ENCODE assay signal across 19 cellular contexts in the genomic region with DNA sequence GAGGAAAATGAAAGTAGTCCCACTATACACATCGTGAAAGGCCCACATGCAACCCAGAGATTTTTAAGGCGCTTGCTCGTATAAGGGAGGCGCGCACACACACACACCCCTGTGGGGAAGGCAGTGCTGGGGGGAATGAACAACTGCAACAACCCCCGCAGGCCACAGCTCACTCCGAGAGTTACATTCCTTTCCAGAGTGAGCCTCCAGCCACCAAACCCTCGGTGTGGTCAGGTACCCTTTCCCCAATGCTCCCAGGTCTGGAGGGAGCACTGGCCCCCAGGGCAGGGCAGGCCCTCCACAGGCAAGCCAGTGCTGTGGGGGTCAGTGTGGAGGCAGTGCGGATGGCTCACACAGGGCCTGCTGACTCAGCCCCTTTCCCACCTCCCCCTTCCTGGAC.
DNase-seq lines count a peak whose midpoint lies in the region; ATAC-seq, FAIRE-seq and TF ChIP-seq lines count a peak whose summit lies in the region.
"Had no signal": no experiment of that assay in that cellular context is flagged by ENCODE, and none has a peak within 500 bp of the region (broad histone marks: within the 10 kb centered on the region; RNA-seq: fewer than 3 reads in every experiment).

No MANE protein-coding gene starts in this region.

- no peak for TF ChIP-seq RAD21 in A549 (conservative IDR thresholded peaks at IDR 0.05 in 1 of 2, IDR thresholded peaks at IDR 0.05 in 1 of 2)

- no peaks in the 10 kb centered on the region for H4K20me1 ChIP-seq in H9 (ENCODE audit: control insufficient read depth, insufficient read depth, insufficient read length)

- H3K79me2 ChIP-seq in H9 (ENCODE audit: insufficient read depth, low read length): no peaks in the 10 kb centered on the region

- H3K79me1 ChIP-seq in H9 (ENCODE audit: insufficient read depth, low read depth, low read length, poor library complexity, severe bottlenecking): no peaks in the 10 kb centered on the region

- no peak overlapping the region for H3K27ac Mint-ChIP-seq in H9
- H3K27ac Mint-ChIP-seq: CD4-positive, alpha-beta memory T cell; HFFc6 had no signal

- H3K27me3 ChIP-seq in H9 (ENCODE audit: insufficient read depth, low read length): no peaks in the 10 kb centered on the region
- H3K27me3 ChIP-seq in esophagus muscularis mucosa: no peaks in the 10 kb centered on the region

- no peak overlapping the region for H4K8ac ChIP-seq in H9 (replicated peaks; ENCODE audit: insufficient read length, low read depth, low read length)

- FAIRE-seq in A549 (lab: Jason Lieb, UNC): no peak
- FAIRE-seq: G401.6, GM12892, GM19239 had no signal

- no peak overlapping the region for H2BK15ac ChIP-seq in H9 (ENCODE audit: low read depth, low read length)

- H3K4me1 Mint-ChIP-seq in H9: no peaks in the 10 kb centered on the region
- H3K4me1 Mint-ChIP-seq: CD4-positive, alpha-beta memory T cell had no signal

- H3K4me3 Mint-ChIP-seq in H9: no peak overlapping the region
- H3K4me3 Mint-ChIP-seq: CD4-positive, alpha-beta memory T cell; HFFc6 had no signal

- H3K9ac ChIP-seq in H9 (ENCODE audit: extremely low read depth, insufficient read length, low read length): no peak overlapping the region
- H3K9ac ChIP-seq: GM23248 had no signal

- H3K23ac ChIP-seq in H9 (ENCODE audit: insufficient read length, low read depth, low read length): no peak overlapping the region

- no peaks in the 10 kb centered on the region for H3K27me3 Mint-ChIP-seq in H9 (ENCODE audit: low read depth)

- TF ChIP-seq EP300 in A549 (IDR thresholded peaks at IDR 0.05): no peak
- no peak for TF ChIP-seq EP300 in esophagus muscularis mucosa (IDR thresholded peaks at IDR 0.05)

- DNase-seq in A549 (ENCODE audit: low read depth in 1 of 2, low spot score in 1 of 2) (no peak), H9 (no peak), esophagus muscularis mucosa (ENCODE audit: extremely low spot score) (peak; percentile 79), middle frontal gyrus (ENCODE audit: extremely low spot score, low spot score) (no peak), NCI-H187 (lab: John Stamatoyannopoulos, UW) (no peak), germinal center (ENCODE audit: low spot score) (no peak)
- DNase-seq: 8988T; C1 segment of cervical spinal cord; Calu3; CD4-positive, alpha-beta memory T cell; COR-L47; DMS153; DND-41; GM23248; HFFc6 had no signal

- peak overlapping the region; percentile 51 for H4K5ac ChIP-seq in H9 (ENCODE audit: insufficient read length, low read depth, low read length)

- no peak overlapping the region for H2BK120ac ChIP-seq in H9 (ENCODE audit: low read depth, low read length, poor library complexity, severe bottlenecking)

- no peaks in the 10 kb centered on the region for H3K36me3 Mint-ChIP-seq in H9 (ENCODE audit: insufficient read depth in 1 of 3, low read depth in 3 of 3)
- H3K36me3 Mint-ChIP-seq: CD4-positive, alpha-beta memory T cell had no signal

- H4K91ac ChIP-seq in H9 (ENCODE audit: insufficient read length, low read depth, low read length): no peak overlapping the region

- TF ChIP-seq CTCF in A549 (IDR thresholded peaks at IDR 0.05) (no peak), H9 (conservative IDR thresholded peaks at IDR 0.05) (no peak), esophagus muscularis mucosa (IDR thresholded peaks at IDR 0.05) (no peak)

- no peak for ATAC-seq in A549

- H2AK5ac ChIP-seq in H9 (ENCODE audit: insufficient read length, low read length): no peak overlapping the region

- H3K56ac ChIP-seq in H9 (ENCODE audit: insufficient read length, low read depth, low read length): no peak overlapping the region

- no peaks in the 10 kb centered on the region for H3K23me2 ChIP-seq in H9 (ENCODE audit: insufficient read length, low read depth, low read length, poor library complexity, severe bottlenecking)

- no peak overlapping the region for H3T11ph ChIP-seq in H9 (ENCODE audit: low read length)

- no peaks in the 10 kb centered on the region for H3K4me1 ChIP-seq in A549
- no peaks in the 10 kb centered on the region for H3K4me1 ChIP-seq in H9 (ENCODE audit: insufficient read depth, low read length)
- no peaks in the 10 kb centered on the region for H3K4me1 ChIP-seq in esophagus muscularis mucosa
- H3K4me1 ChIP-seq: HAP-1 had no signal

- no peak overlapping the region for H2BK12ac ChIP-seq in H9 (ENCODE audit: insufficient read length, low read depth, low read length)

- H3K9me3 Mint-ChIP-seq in H9: no peaks in the 10 kb centered on the region; a peak in 1 of 5 replicates

- CTCF ChIA-PET in A549 (lab: Yijun Ruan, JAX): no interaction called here

- H2BK5ac ChIP-seq in H9 (ENCODE audit: insufficient read length, low read length): no peak overlapping the region

- intact Hi-C loops in esophagus muscularis mucosa (cut with DNase I): no loop called here

- H3K9me3 ChIP-seq in A549: no peaks in the 10 kb centered on the region
- no peaks in the 10 kb centered on the region for H3K9me3 ChIP-seq in H9 (ENCODE audit: control insufficient read depth, low read depth, low read length)
- H3K9me3 ChIP-seq in esophagus muscularis mucosa: no peaks in the 10 kb centered on the region
- H3K9me3 ChIP-seq: HAP-1 had no signal

- WGBS in A549 (ENCODE audit: missing lambda C conversion rate): 63% methylated on average over 9 of the region's 9 CpGs
- no CpG with 5 or more reads among the region's 9 CpGs for WGBS in H9 (ENCODE audit: extremely low coverage, insufficient read length, low lambda C conversion rate)
- 84% methylated on average over 6 of the region's 9 CpGs for WGBS in esophagus muscularis mucosa

- no peak overlapping the region for H3K4ac ChIP-seq in H9 (ENCODE audit: low read depth, low read length)

- H3K27ac ChIP-seq in A549: no peak overlapping the region
- H3K27ac ChIP-seq in H9 (ENCODE audit: insufficient read length, low read depth, low read length): no peak overlapping the region
- no peak overlapping the region for H3K27ac ChIP-seq in esophagus muscularis mucosa (replicated peaks in 1 of 4)
- H3K27ac ChIP-seq: GM23248 had no signal

- no peak overlapping the region for H2BK20ac ChIP-seq in H9 (ENCODE audit: low read depth, low read length, poor library complexity, severe bottlenecking)

- no peak overlapping the region for H3K4me2 ChIP-seq in A549
- no peak overlapping the region for H3K4me2 ChIP-seq in H9 (ENCODE audit: insufficient read depth, insufficient read length, low read length)

- H3K36me3 ChIP-seq in esophagus muscularis mucosa: no peaks in the 10 kb centered on the region
- H3K36me3 ChIP-seq: HAP-1 had no signal

- POLR2A ChIA-PET in A549 (lab: Yijun Ruan, JAX): no interaction called here

- peak overlapping the region; percentile 11 for H3K18ac ChIP-seq in H9 (ENCODE audit: insufficient read length, low read depth, low read length)

- H2AFZ ChIP-seq in H9 (ENCODE audit: low read length): no peak overlapping the region
- H2AFZ ChIP-seq: GM23248 had no signal

- no peak for TF ChIP-seq POLR2A in A549 (IDR thresholded peaks at IDR 0.05; ENCODE audit: low read length)
- no peak for TF ChIP-seq POLR2A in esophagus muscularis mucosa (IDR thresholded peaks at IDR 0.05; ENCODE audit: low read depth)

- no peak overlapping the region; the same call in 1 of the 2 replicates for H3K14ac ChIP-seq in H9 (ENCODE audit: insufficient read depth, low read length)

- H3K4me3 ChIP-seq in A549 (no peak overlapping the region), esophagus muscularis mucosa (no peak overlapping the region)
- H3K4me3 ChIP-seq: GM23248, HAP-1 had no signal

TF ChIP-seq in A549, 52 proteins besides CTCF, POLR2A, EP300 and RAD21:
- peak; percentile 22 for TF ChIP-seq MAFK (IDR thresholded peaks at IDR 0.05; ENCODE audit: partially characterized antibody)
- no peak for TF ChIP-seq CBX8 (IDR thresholded peaks at IDR 0.05)
- no peak for TF ChIP-seq TFCP2L1 (CRISPR knock-in tag; IDR thresholded peaks at IDR 0.05)
- TF ChIP-seq, protein P1, sequence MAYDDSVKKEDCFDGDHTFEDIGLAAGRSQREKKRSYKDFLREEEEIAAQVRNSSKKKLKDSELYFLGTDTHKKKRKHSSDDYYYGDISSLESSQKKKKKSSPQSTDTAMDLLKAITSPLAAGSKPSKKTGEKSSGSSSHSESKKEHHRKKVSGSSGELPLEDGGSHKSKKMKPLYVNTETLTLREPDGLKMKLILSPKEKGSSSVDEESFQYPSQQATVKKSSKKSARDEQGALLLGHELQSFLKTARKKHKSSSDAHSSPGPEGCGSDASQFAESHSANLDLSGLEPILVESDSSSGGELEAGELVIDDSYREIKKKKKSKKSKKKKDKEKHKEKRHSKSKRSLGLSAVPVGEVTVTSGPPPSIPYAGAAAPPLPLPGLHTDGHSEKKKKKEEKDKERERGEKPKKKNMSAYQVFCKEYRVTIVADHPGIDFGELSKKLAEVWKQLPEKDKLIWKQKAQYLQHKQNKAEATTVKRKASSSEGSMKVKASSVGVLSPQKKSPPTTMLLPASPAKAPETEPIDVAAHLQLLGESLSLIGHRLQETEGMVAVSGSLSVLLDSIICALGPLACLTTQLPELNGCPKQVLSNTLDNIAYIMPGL (CRISPR knock-in tag; IDR thresholded peaks at IDR 0.05; ENCODE audit: borderline replicate concordance): no peak
- TF ChIP-seq, protein P2, sequence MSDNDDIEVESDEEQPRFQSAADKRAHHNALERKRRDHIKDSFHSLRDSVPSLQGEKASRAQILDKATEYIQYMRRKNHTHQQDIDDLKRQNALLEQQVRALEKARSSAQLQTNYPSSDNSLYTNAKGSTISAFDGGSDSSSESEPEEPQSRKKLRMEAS (IDR thresholded peaks at IDR 0.05): no peak
- TF ChIP-seq JUNB (IDR thresholded peaks at IDR 0.05): no peak
- TF ChIP-seq EHF (CRISPR knock-in tag; IDR thresholded peaks at IDR 0.05): no peak
- TF ChIP-seq SREBF2 (IDR thresholded peaks at IDR 0.05): no peak
